ENCODE assay signal across 8 cellular contexts in the genomic region with DNA sequence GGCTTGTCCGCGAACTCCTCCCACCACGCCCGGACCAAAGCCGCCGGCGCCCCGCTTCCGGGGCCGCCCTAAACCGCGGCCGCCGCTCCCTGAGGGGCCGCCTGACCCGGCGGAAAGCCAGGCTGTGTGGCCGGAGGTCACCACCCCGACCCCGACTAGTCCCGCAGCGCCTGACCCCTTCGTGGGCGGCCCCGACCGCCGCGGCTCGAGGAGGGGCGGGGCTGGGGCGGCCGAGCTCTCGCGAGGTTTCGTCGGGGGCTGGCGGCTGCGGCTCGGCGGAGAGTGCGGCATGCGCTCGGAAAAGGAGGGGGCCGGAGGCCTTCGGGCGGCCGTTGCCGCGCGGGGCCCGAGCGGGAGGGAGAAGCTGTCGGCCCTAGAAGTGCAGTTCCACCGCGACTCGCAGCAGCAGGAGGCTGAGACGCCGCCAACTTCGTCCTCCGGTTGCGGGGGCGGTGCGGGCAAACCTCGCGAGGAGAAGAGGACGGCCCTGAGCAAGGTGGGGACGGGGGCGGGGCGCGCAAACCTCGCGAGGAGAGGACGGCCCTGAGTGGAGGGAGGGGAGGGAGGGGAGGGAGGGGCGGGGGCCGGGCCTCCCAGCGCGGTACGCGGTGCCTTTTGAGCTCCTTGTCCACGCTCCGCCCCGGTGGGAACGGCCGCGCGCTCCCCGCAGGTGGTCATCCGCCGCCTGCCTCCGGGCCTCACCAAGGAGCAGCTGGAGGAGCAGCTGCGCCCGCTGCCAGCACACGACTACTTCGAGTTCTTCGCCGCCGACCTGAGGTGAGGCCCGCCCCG. TPM values are rescaled to one million over a fixed set of nuclear protein-coding genes. Genes with fewer than 3 reads are reported as not detected.
A peak's percentile ranks its signal among the peaks of the same experiment; 100 is the strongest.
DNase-seq lines count a peak whose midpoint lies in the region; ATAC-seq and TF ChIP-seq lines count a peak whose summit lies in the region.

A gene with protein sequence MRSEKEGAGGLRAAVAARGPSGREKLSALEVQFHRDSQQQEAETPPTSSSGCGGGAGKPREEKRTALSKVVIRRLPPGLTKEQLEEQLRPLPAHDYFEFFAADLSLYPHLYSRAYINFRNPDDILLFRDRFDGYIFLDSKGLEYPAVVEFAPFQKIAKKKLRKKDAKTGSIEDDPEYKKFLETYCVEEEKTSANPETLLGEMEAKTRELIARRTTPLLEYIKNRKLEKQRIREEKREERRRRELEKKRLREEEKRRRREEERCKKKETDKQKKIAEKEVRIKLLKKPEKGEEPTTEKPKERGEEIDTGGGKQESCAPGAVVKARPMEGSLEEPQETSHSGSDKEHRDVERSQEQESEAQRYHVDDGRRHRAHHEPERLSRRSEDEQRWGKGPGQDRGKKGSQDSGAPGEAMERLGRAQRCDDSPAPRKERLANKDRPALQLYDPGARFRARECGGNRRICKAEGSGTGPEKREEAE (plus strand): TSS at position 251 of the 792 bp plus-strand sequence. CDS start 39 bp downstream, at position 290.

- no peaks in the 10 kb centered on the region for H3K9me3 ChIP-seq in DOHH2 (ENCODE audit: control insufficient read depth, insufficient read depth, low read length)
- H3K9me3 ChIP-seq in Karpas-422 (ENCODE audit: low read length), result no peaks in the 10 kb centered on the region

- peaks cover 50% of the 10 kb centered on the region for H3K36me3 Mint-ChIP-seq in activated T-helper 2 cell treated with anti-CD3 and anti-CD28 coated beads, Interferon-gamma antibody, Interleukin-2, Interleukin-4, amounts not matched to agents 10 μg/mL and 5 μg/mL and 100 μg/mL, durations not matched to agents 14 hours and 24 hours and 36 hours (ENCODE audit: low read depth)
- peaks cover 11% of the 10 kb centered on the region for H3K36me3 Mint-ChIP-seq in natural killer cell treated with Interleukin-12 subunit alpha and Interleukin-12 subunit beta and Interleukin-15 and Interleukin-18, amount 100 ng/mL, for 72 hours

- no peaks in the 10 kb centered on the region for H3K27me3 Mint-ChIP-seq in activated T-helper 2 cell treated with anti-CD3 and anti-CD28 coated beads, Interferon-gamma antibody, Interleukin-2, Interleukin-4, amounts not matched to agents 10 μg/mL and 5 μg/mL and 100 μg/mL, durations not matched to agents 14 hours and 24 hours and 36 hours (ENCODE audit: low read depth)
- no peaks in the 10 kb centered on the region for H3K27me3 Mint-ChIP-seq in natural killer cell treated with Interleukin-12 subunit alpha and Interleukin-12 subunit beta and Interleukin-15 and Interleukin-18, amount 100 ng/mL, for 72 hours

- H3K27ac Mint-ChIP-seq in activated T-helper 2 cell treated with anti-CD3 and anti-CD28 coated beads, Interferon-gamma antibody, Interleukin-2, Interleukin-4, amounts not matched to agents 10 μg/mL and 5 μg/mL and 100 μg/mL, durations not matched to agents 14 hours and 24 hours and 36 hours, result peak within 1 kb of the TSS; percentile 95
- peak within 1 kb of the TSS; percentile 96 for H3K27ac Mint-ChIP-seq in natural killer cell treated with Interleukin-12 subunit alpha and Interleukin-12 subunit beta and Interleukin-15 and Interleukin-18, amount 100 ng/mL, for 72 hours

- peak within 1 kb of the TSS; percentile 85 for H3K4me3 Mint-ChIP-seq in activated T-helper 2 cell treated with anti-CD3 and anti-CD28 coated beads, Interferon-gamma antibody, Interleukin-2, Interleukin-4, amounts not matched to agents 10 μg/mL and 5 μg/mL and 100 μg/mL, durations not matched to agents 14 hours and 24 hours and 36 hours (ENCODE audit: low read depth)
- peak within 1 kb of the TSS; percentile 92 for H3K4me3 Mint-ChIP-seq in natural killer cell treated with Interleukin-12 subunit alpha and Interleukin-12 subunit beta and Interleukin-15 and Interleukin-18, amount 100 ng/mL, for 72 hours

- no peaks in the 10 kb centered on the region for H3K9me3 Mint-ChIP-seq in activated T-helper 2 cell treated with anti-CD3 and anti-CD28 coated beads, Interferon-gamma antibody, Interleukin-2, Interleukin-4, amounts not matched to agents 10 μg/mL and 5 μg/mL and 100 μg/mL, durations not matched to agents 14 hours and 24 hours and 36 hours
- no peaks in the 10 kb centered on the region for H3K9me3 Mint-ChIP-seq in natural killer cell treated with Interleukin-12 subunit alpha and Interleukin-12 subunit beta and Interleukin-15 and Interleukin-18, amount 100 ng/mL, for 72 hours

- H3K9me2 ChIP-seq in DOHH2 (replicated peaks; ENCODE audit: control insufficient read depth, low read length) (no peaks in the 10 kb centered on the region), Karpas-422 (replicated peaks; ENCODE audit: insufficient read depth, low read length) (no peaks in the 10 kb centered on the region)

- H3K27me3 ChIP-seq in DOHH2 (ENCODE audit: control insufficient read depth, low read length), result no peaks in the 10 kb centered on the region
- H3K27me3 ChIP-seq in Karpas-422 (ENCODE audit: low read length), result no peaks in the 10 kb centered on the region

- H3K79me2 ChIP-seq in DOHH2 (ENCODE audit: control insufficient read depth, low read length) (peaks cover 45% of the 10 kb centered on the region), Karpas-422 (ENCODE audit: low read length) (peaks cover 39% of the 10 kb centered on the region)

- H3K27ac ChIP-seq in DOHH2 (ENCODE audit: low read depth, low read length), result peak within 1 kb of the TSS; percentile 95
- peak within 1 kb of the TSS; percentile 93 for H3K27ac ChIP-seq in Karpas-422 (ENCODE audit: low read length)

- H3K4me1 ChIP-seq in DOHH2 (ENCODE audit: control insufficient read depth, low read length) (peaks cover 28% of the 10 kb centered on the region), Karpas-422 (ENCODE audit: low read length) (peaks cover 30% of the 10 kb centered on the region)

- ATAC-seq in GM21825 (IDR thresholded peaks at IDR 0.05; ENCODE audit: unreplicated experiment), result peak; percentile 58
- ATAC-seq in natural killer cell treated with Interleukin-12 subunit alpha and Interleukin-12 subunit beta and Interleukin-15 and Interleukin-18, amount 100 ng/mL, for 72 hours, result peak; percentile 93
- ATAC-seq in stimulated activated naive CD8-positive, alpha-beta T cell treated with anti-CD3 and anti-CD28 coated beads, Interleukin-15, Interleukin-2, amounts not matched to agents 100 U/mL and 50 U/mL, for 24 hours, result peak; percentile 84

- H3K4me3 ChIP-seq in DOHH2 (ENCODE audit: low read length) (peak within 1 kb of the TSS; percentile 78), Karpas-422 (ENCODE audit: low read length) (peak within 1 kb of the TSS; percentile 86)

- DNase-seq in Karpas-422 (peak; percentile 97), RPMI8226 (peak; percentile 90), fibroblast of peridontal ligament (ENCODE audit: extremely low read depth) (peak; percentile 85)
- peak; percentile 84 for DNase-seq in activated T-helper 2 cell treated with anti-CD3 and anti-CD28 coated beads, Interferon-gamma antibody, Interleukin-2, Interleukin-4, amounts not matched to agents 10 μg/mL and 5 μg/mL and 100 μg/mL, durations not matched to agents 14 hours and 24 hours and 36 hours (ENCODE audit: low spot score)
- DNase-seq in natural killer cell treated with Interleukin-12 subunit alpha and Interleukin-12 subunit beta and Interleukin-15 and Interleukin-18, amount 100 ng/mL, for 72 hours (ENCODE audit: low spot score), result peak; percentile 92
- peak; percentile 91 for DNase-seq in stimulated activated naive CD8-positive, alpha-beta T cell treated with anti-CD3 and anti-CD28 coated beads, Interleukin-15, Interleukin-2, amounts not matched to agents 100 U/mL and 50 U/mL, for 24 hours

- H3K36me3 ChIP-seq in DOHH2 (ENCODE audit: control insufficient read depth, low read length), result peaks cover 57% of the 10 kb centered on the region
- peaks cover 20% of the 10 kb centered on the region; the same call in 1 of the 2 replicates for H3K36me3 ChIP-seq in Karpas-422 (ENCODE audit: insufficient read depth, low read length)

- peak within 1 kb of the TSS; percentile 94 for H3K9ac ChIP-seq in Karpas-422 (ENCODE audit: low read length)

- H4K20me1 ChIP-seq in DOHH2 (ENCODE audit: control insufficient read depth, insufficient read depth, low read depth, low read length) (no peaks in the 10 kb centered on the region), Karpas-422 (ENCODE audit: insufficient read depth, low read depth, low read length) (no peaks in the 10 kb centered on the region; the same call in 1 of the 2 replicates)

- TF ChIP-seq CTCF in DOHH2 (IDR thresholded peaks at IDR 0.05; ENCODE audit: low read depth, low read length, poor library complexity, severe bottlenecking), result no peak

- peak within 1 kb of the TSS; percentile 96; the same call in 1 of the 2 replicates for H2AFZ ChIP-seq in Karpas-422 (ENCODE audit: low read length)

- H3K4me1 Mint-ChIP-seq in activated T-helper 2 cell treated with anti-CD3 and anti-CD28 coated beads, Interferon-gamma antibody, Interleukin-2, Interleukin-4, amounts not matched to agents 10 μg/mL and 5 μg/mL and 100 μg/mL, durations not matched to agents 14 hours and 24 hours and 36 hours (ENCODE audit: low read depth), result peaks cover 35% of the 10 kb centered on the region
- peaks cover 22 to 38% of the 10 kb centered on the region in 2 donors for H3K4me1 Mint-ChIP-seq in natural killer cell treated with Interleukin-12 subunit alpha and Interleukin-12 subunit beta and Interleukin-15 and Interleukin-18, amount 100 ng/mL, for 72 hours (ENCODE audit: low read depth in 2 of 2)

- H3K4me2 ChIP-seq in DOHH2 (ENCODE audit: low read length), result peak within 1 kb of the TSS; percentile 97
- peak within 1 kb of the TSS; percentile 94 for H3K4me2 ChIP-seq in Karpas-422 (ENCODE audit: low read depth, low read length, poor library complexity, severe bottlenecking)

- peaks cover 35% of the 10 kb centered on the region for H3F3A ChIP-seq in DOHH2 (ENCODE audit: control insufficient read depth, insufficient read depth)

- intact Hi-C loops in activated T-helper 2 cell treated with anti-CD3 and anti-CD28 coated beads, Interferon-gamma antibody, Interleukin-2, Interleukin-4, amounts not matched to agents 10 μg/mL and 5 μg/mL and 100 μg/mL, durations not matched to agents 14 hours and 24 hours and 36 hours (cut with micrococcal nuclease), result loop anchor here (1.0 to 2.0 kb wide), 2 partner anchors 33 to 47 kb away; a partner anchor contains a TSS

RNA-seq across cellular contexts. Expression of the gene that starts here (rescaled TPM):
- 35.8 and 41.1 TPM in 2 replicates for total RNA-seq in Karpas-422 (2014; rRNA removed; shearing (Covaris generic); ENCODE audit: low replicate concordance)
- 45.9 and 49.9 TPM in 2 replicates for total RNA-seq in activated T-helper 2 cell treated with anti-CD3 and anti-CD28 coated beads, Interferon-gamma antibody, Interleukin-2, Interleukin-4, amounts not matched to agents 10 μg/mL and 5 μg/mL and 100 μg/mL, durations not matched to agents 14 hours and 24 hours and 36 hours
- total RNA-seq in natural killer cell treated with Interleukin-12 subunit alpha and Interleukin-12 subunit beta and Interleukin-15 and Interleukin-18, amount 100 ng/mL, for 72 hours, result 10 to 100 TPM; 30.8 to 44.3 TPM

Comparison
In these comparisons a context has a peak if more than half of its experiments do, and no peak if none do; other contexts are left out.
1. Peak in every context shown above with its lines: DNase-seq, ATAC-seq, H3K4me3 ChIP-seq and H3K27ac ChIP-seq.